Comparison of ENCODE assay signal across 20 cellular contexts in the genomic region with DNA sequence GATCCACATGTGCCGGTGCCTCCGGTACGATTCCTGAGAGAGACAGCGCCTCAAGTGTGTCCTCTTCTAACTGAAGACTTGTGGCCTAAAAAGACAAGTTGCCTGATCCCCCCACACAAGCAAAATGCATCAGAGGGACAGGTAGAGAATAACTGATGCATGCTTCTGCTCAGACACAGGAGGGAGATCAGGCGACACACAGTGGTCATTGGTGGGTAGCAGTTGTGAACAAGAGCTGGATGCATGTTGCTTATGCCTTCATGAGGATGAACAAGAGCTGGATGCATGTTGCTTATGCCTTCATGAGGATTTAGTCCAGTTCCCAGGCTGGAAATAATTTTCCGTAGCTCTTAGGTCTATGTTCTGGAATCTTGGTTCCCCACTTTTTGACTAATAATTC.
DNase-seq lines count a peak whose midpoint lies in the region; ATAC-seq and TF ChIP-seq lines count a peak whose summit lies in the region.
"Had no signal": no experiment of that assay in that cellular context is flagged by ENCODE, and none has a peak within 500 bp of the region (broad histone marks: within the 10 kb centered on the region; RNA-seq: fewer than 3 reads in every experiment).

No MANE protein-coding gene starts in this region.

- no peak for ATAC-seq in GM21526 (IDR thresholded peaks at IDR 0.05; ENCODE audit: low FRiP score, unreplicated experiment)
- ATAC-seq: activated naive CD4-positive, alpha-beta T cell treated with anti-CD3 and anti-CD28 coated beads, Interleukin-2, amount 50 U/mL, for 72 hours; left lung had no signal

- H3K9ac ChIP-seq in Karpas-422 (ENCODE audit: low read length) = no peak overlapping the region
- H3K9ac ChIP-seq in neural progenitor cell = no peak overlapping the region

- H3K4me2 ChIP-seq in Karpas-422 (ENCODE audit: low read depth, low read length, poor library complexity, severe bottlenecking) (no peak overlapping the region), neural progenitor cell (no peak overlapping the region)

- no peaks in the 10 kb centered on the region for H4K20me1 ChIP-seq in Karpas-422 (ENCODE audit: insufficient read depth, low read depth, low read length)
- no peaks in the 10 kb centered on the region for H4K20me1 ChIP-seq in neural progenitor cell (ENCODE audit: low read depth)

- no peaks in the 10 kb centered on the region for H3K9me2 ChIP-seq in Karpas-422 (replicated peaks; ENCODE audit: insufficient read depth, low read length)

- H3K4me3 ChIP-seq in Karpas-422 (ENCODE audit: low read length) (no peak overlapping the region), neural progenitor cell (no peak overlapping the region)
- H3K4me3 ChIP-seq: left lung, spleen, uterus had no signal

- H3K9me3 Mint-ChIP-seq in chondrocyte (ENCODE audit: low read depth) (peaks cover 4% of the 10 kb centered on the region), neural progenitor cell (peaks cover 9% of the 10 kb centered on the region)
- H3K9me3 Mint-ChIP-seq: activated naive CD4-positive, alpha-beta T cell treated with anti-CD3 and anti-CD28 coated beads, Interleukin-2, amount 50 U/mL, for 72 hours; activated T-cell treated with anti-CD3 and anti-CD28 coated beads, Interleukin-2, amount 50 U/mL, for 24 hours; stimulated activated naive CD8-positive, alpha-beta T cell treated with anti-CD3 and anti-CD28 coated beads, Interleukin-15, Interleukin-2, amounts not matched to agents 100 ng/mL and 50 ng/mL, for 24 hours had no signal

- H3K36me3 ChIP-seq in Karpas-422 (ENCODE audit: insufficient read depth, low read length) (no peaks in the 10 kb centered on the region), neural progenitor cell (no peaks in the 10 kb centered on the region)
- H3K36me3 ChIP-seq: left lung, spleen, uterus had no signal

- H3K4me1 ChIP-seq in Karpas-422 (ENCODE audit: low read length) (peaks cover 55% of the 10 kb centered on the region), neural progenitor cell (peaks cover 5% of the 10 kb centered on the region)
- H3K4me1 ChIP-seq: uterus had no signal

- H3K27ac Mint-ChIP-seq in chondrocyte (ENCODE audit: unreplicated experiment) (no peak overlapping the region), neural progenitor cell (peak overlapping the region; percentile 16)
- H3K27ac Mint-ChIP-seq: activated naive CD4-positive, alpha-beta T cell treated with anti-CD3 and anti-CD28 coated beads, Interleukin-2, amount 50 U/mL, for 72 hours; activated T-cell treated with anti-CD3 and anti-CD28 coated beads, Interleukin-2, amount 50 U/mL, for 24 hours; stimulated activated naive CD8-positive, alpha-beta T cell treated with anti-CD3 and anti-CD28 coated beads, Interleukin-15, Interleukin-2, amounts not matched to agents 100 ng/mL and 50 ng/mL, for 24 hours had no signal

- H3K4me1 Mint-ChIP-seq in chondrocyte (ENCODE audit: low read depth) (peaks cover 38% of the 10 kb centered on the region), neural progenitor cell (peaks cover 21% of the 10 kb centered on the region)

- H3F3A ChIP-seq in neural progenitor cell (ENCODE audit: low read depth) = no peaks in the 10 kb centered on the region

- H3K4me3 Mint-ChIP-seq in chondrocyte (ENCODE audit: unreplicated experiment) (no peak overlapping the region), neural progenitor cell (no peak overlapping the region)
- H3K4me3 Mint-ChIP-seq: activated T-cell treated with anti-CD3 and anti-CD28 coated beads, Interleukin-2, amount 50 U/mL, for 24 hours; brain; stimulated activated naive CD8-positive, alpha-beta T cell treated with anti-CD3 and anti-CD28 coated beads, Interleukin-15, Interleukin-2, amounts not matched to agents 100 ng/mL and 50 ng/mL, for 24 hours had no signal

- TF ChIP-seq CTCF in chondrocyte (IDR thresholded peaks at IDR 0.05) (peak; percentile 46), neural progenitor cell (IDR thresholded peaks at IDR 0.05) (peak; percentile 31)

- DNase-seq in SIG-M5 treated with dmso at 0.1 percent for 504 hours (lab: John Stamatoyannopoulos, UW; ENCODE audit: unreplicated experiment) (peak; percentile 21), SIG-M5 (lab: John Stamatoyannopoulos, UW) (no peak), Karpas-422 (peak; percentile 77), chondrocyte (ENCODE audit: low spot score) (no peak), neural progenitor cell (ENCODE audit: low spot score) (no peak), T1000 (lab: John Stamatoyannopoulos, UW) (no peak)
- no peak for DNase-seq in central memory CD4-positive, alpha-beta T cell
- DNase-seq: activated T-cell treated with anti-CD3 and anti-CD28 coated beads, Interleukin-2, amount 50 U/mL, for 24 hours; effector CD4-positive, alpha-beta T cell; KBM-7; left lung; NCI-H146; NCI-H524 treated with DMSO at 0.1 percent for 48 hours; posterior cingulate gyrus; spleen; uterus had no signal

- H3K27me3 Mint-ChIP-seq in chondrocyte (ENCODE audit: low read depth) = no peaks in the 10 kb centered on the region
- no peaks in the 10 kb centered on the region for H3K27me3 Mint-ChIP-seq in neural progenitor cell (ENCODE audit: insufficient read depth, low read depth)

- H2AFZ ChIP-seq in Karpas-422 (ENCODE audit: low read length) (no peak overlapping the region), neural progenitor cell (replicated peaks) (no peak overlapping the region)

- H3K36me3 Mint-ChIP-seq in chondrocyte (ENCODE audit: low read depth) (no peaks in the 10 kb centered on the region), neural progenitor cell (peaks cover 6% of the 10 kb centered on the region)

- no peaks in the 10 kb centered on the region for H3K27me3 ChIP-seq in Karpas-422 (ENCODE audit: low read length)
- no peaks in the 10 kb centered on the region for H3K27me3 ChIP-seq in neural progenitor cell

- H3K9me3 ChIP-seq in Karpas-422 (ENCODE audit: low read length) = no peaks in the 10 kb centered on the region
- no peaks in the 10 kb centered on the region for H3K9me3 ChIP-seq in neural progenitor cell (ENCODE audit: low read depth)
- H3K9me3 ChIP-seq: left lung, uterus had no signal

- H3K27ac ChIP-seq in Karpas-422 (ENCODE audit: low read length) = no peak overlapping the region
- no peak overlapping the region for H3K27ac ChIP-seq in neural progenitor cell
- H3K27ac ChIP-seq: left lung, spleen, uterus had no signal

- H3K79me2 ChIP-seq in Karpas-422 (ENCODE audit: low read length) = no peaks in the 10 kb centered on the region
- H3K79me2 ChIP-seq in neural progenitor cell (ENCODE audit: low read depth) = no peaks in the 10 kb centered on the region

Comparison
In these comparisons a context has a peak if more than half of its experiments do, and no peak if none do; other contexts are left out.
1. DNase-seq: peak in SIG-M5 treated with dmso at 0.1 percent for 504 hours (single experiment) and Karpas-422 (single experiment); none in SIG-M5 (single experiment), chondrocyte (single experiment), neural progenitor cell (single experiment), T1000 (single experiment) and central memory CD4-positive, alpha-beta T cell (single experiment).